11 cellular contexts compared by ENCODE assay signal in genomic region chr5:177124486-177124991, GRCh38. TPM values are rescaled to one million over a fixed set of nuclear protein-coding genes. Genes with fewer than 3 reads are reported as not detected.
DNase-seq lines count a peak whose midpoint lies in the region; ATAC-seq and TF ChIP-seq lines count a peak whose summit lies in the region.
"Had no signal": no experiment of that assay in that cellular context is flagged by ENCODE, and none has a peak within 500 bp of the region (broad histone marks: within the 10 kb centered on the region; RNA-seq: fewer than 3 reads in every experiment).

No MANE protein-coding gene starts in this region.

- no peak overlapping the region for H2BK120ac ChIP-seq in trophoblast cell (ENCODE audit: insufficient read depth, low read length, poor library complexity)

- no peaks in the 10 kb centered on the region for H3K79me2 ChIP-seq in SU-DHL-6 (ENCODE audit: insufficient read depth, low read length)
- H3K79me2 ChIP-seq in trophoblast cell (ENCODE audit: control insufficient read depth, insufficient read depth, low read length, poor library complexity) = no peaks in the 10 kb centered on the region

- intact Hi-C loops in transverse colon (cut with DNase I; ENCODE audit: low total_unique reads) = no loop called here

- no peak overlapping the region for H3K14ac ChIP-seq in trophoblast cell (ENCODE audit: low read length)

- H2AK5ac ChIP-seq in trophoblast cell (ENCODE audit: low read length) = no peak overlapping the region

- no peaks in the 10 kb centered on the region for H4K20me1 ChIP-seq in SU-DHL-6 (ENCODE audit: low read depth, low read length)

- H3K4me1 ChIP-seq in trophoblast cell (ENCODE audit: control insufficient read depth in 1 of 2, insufficient read depth in 2 of 2, low read length in 2 of 2) (no peaks in the 10 kb centered on the region), transverse colon (no peaks in the 10 kb centered on the region)

- TF ChIP-seq CTCF in SU-DHL-6 (IDR thresholded peaks at IDR 0.05; ENCODE audit: insufficient read depth, low read length, poor library complexity, severe bottlenecking) (no peak), transverse colon (IDR thresholded peaks at IDR 0.05) (no peak)

- TF ChIP-seq EP300 in transverse colon (IDR thresholded peaks at IDR 0.05; ENCODE audit: low read depth) = no peak

- no peaks in the 10 kb centered on the region for H3K79me1 ChIP-seq in trophoblast cell (ENCODE audit: low read length)

- no peak overlapping the region for H4K8ac ChIP-seq in trophoblast cell (ENCODE audit: low read depth, low read length)

- H2AFZ ChIP-seq in SU-DHL-6 (ENCODE audit: low read depth, low read length, severe bottlenecking) = peak overlapping the region; percentile 46
- no peak overlapping the region for H2AFZ ChIP-seq in trophoblast cell (ENCODE audit: insufficient read depth, low read length, poor library complexity)

- H3K23ac ChIP-seq in trophoblast cell (ENCODE audit: low read length) = no peak overlapping the region

- peak overlapping the region; percentile 53 for H3K9ac ChIP-seq in SU-DHL-6 (ENCODE audit: low read length)
- no peak overlapping the region for H3K9ac ChIP-seq in trophoblast cell (ENCODE audit: low read length)

- H3K4me2 ChIP-seq in SU-DHL-6 (ENCODE audit: low read depth, low read length, poor library complexity, severe bottlenecking) (peak overlapping the region; percentile 91), trophoblast cell (ENCODE audit: low read length) (no peak overlapping the region)

- no peak overlapping the region for H4K91ac ChIP-seq in trophoblast cell (ENCODE audit: low read depth, low read length)

- no peaks in the 10 kb centered on the region for H3K9me3 ChIP-seq in SU-DHL-6 (ENCODE audit: insufficient read depth, low read length)
- peaks cover 2% of the 10 kb centered on the region for H3K9me3 ChIP-seq in trophoblast cell (ENCODE audit: insufficient read depth, low read depth, low read length)
- H3K9me3 ChIP-seq in transverse colon = no peaks in the 10 kb centered on the region

- no peak overlapping the region for H3K4ac ChIP-seq in trophoblast cell (ENCODE audit: low read depth, low read length)

- H3K36me3 ChIP-seq in H7 (replicated peaks; ENCODE audit: control insufficient read depth, insufficient read depth, low read length) = no peaks in the 10 kb centered on the region
- no peaks in the 10 kb centered on the region for H3K36me3 ChIP-seq in SU-DHL-6 (ENCODE audit: low read length)
- H3K36me3 ChIP-seq in trophoblast cell (ENCODE audit: control insufficient read depth in 1 of 2, insufficient read depth in 2 of 2, low read length in 2 of 2) = no peaks in the 10 kb centered on the region
- H3K36me3 ChIP-seq in transverse colon = no peaks in the 10 kb centered on the region

- no CpG with 5 or more reads among the region's 4 CpGs for WGBS in trophoblast cell (ENCODE audit: extremely low coverage, insufficient coverage, insufficient read length)
- WGBS in transverse colon (ENCODE audit: low coverage in 1 of 2), 2 donors = 73 to 83% methylated on average over 3 to 4 of the region's 4 CpGs

- no peak for TF ChIP-seq POLR2A in transverse colon (IDR thresholded peaks at IDR 0.05)

- no peaks in the 10 kb centered on the region for H3K9me2 ChIP-seq in SU-DHL-6 (replicated peaks; ENCODE audit: insufficient read depth, low read length)

- no peak overlapping the region for H2BK5ac ChIP-seq in trophoblast cell (ENCODE audit: low read depth, low read length, poor library complexity)

- no peak overlapping the region for H2BK12ac ChIP-seq in trophoblast cell (ENCODE audit: low read length)

- no peak for ATAC-seq in HG02840 (IDR thresholded peaks at IDR 0.05; ENCODE audit: low FRiP score, unreplicated experiment)
- ATAC-seq: natural killer cell treated with Interleukin-12 subunit alpha and Interleukin-12 subunit beta and Interleukin-15 and Interleukin-18, amount 100 ng/mL, for 72 hours; Panc1 had no signal

- H3F3A ChIP-seq in SU-DHL-6 (ENCODE audit: insufficient read depth) = peaks cover 46% of the 10 kb centered on the region

- H3K27me3 ChIP-seq in H7 (ENCODE audit: control insufficient read depth, insufficient read depth, low read length) (no peaks in the 10 kb centered on the region), SU-DHL-6 (ENCODE audit: low read length) (no peaks in the 10 kb centered on the region), trophoblast cell (ENCODE audit: insufficient read depth, low read length) (no peaks in the 10 kb centered on the region), transverse colon (no peaks in the 10 kb centered on the region)

- H3K27ac ChIP-seq in SU-DHL-6 (ENCODE audit: low read depth, low read length) (peak overlapping the region; percentile 97), trophoblast cell (ENCODE audit: low read depth, low read length) (no peak overlapping the region), transverse colon (no peak overlapping the region)

- H3K4me3 ChIP-seq in H7 (ENCODE audit: insufficient read depth, low read depth, low read length) (no peak overlapping the region), SU-DHL-6 (ENCODE audit: insufficient read depth, low read length, poor library complexity, severe bottlenecking) (peak overlapping the region; percentile 44), trophoblast cell (ENCODE audit: low read depth, low read length) (no peak overlapping the region), transverse colon (no peak overlapping the region)

- H4K12ac ChIP-seq in trophoblast cell (ENCODE audit: low read depth, low read length) = no peak overlapping the region

- in situ Hi-C loops in transverse colon (cut with MboI; ENCODE audit: low pct_ligation_motif_present in 1 of 4, low pct_unique_long_range_greater_than_20kb in 1 of 4, low sequenced_read_pairs in 3 of 4) = loop anchor here in 1 of 4 donors (25.0 kb wide), 1 partner anchor 163 kb away; no protein-coding TSS in a partner anchor

- no peak overlapping the region for H3K18ac ChIP-seq in trophoblast cell (ENCODE audit: low read length)

- DNase-seq in NCI-H2171 treated with DMSO at 0.1 percent for 48 hours (lab: John Stamatoyannopoulos, UW) = peak; percentile 5
- no peak for DNase-seq in NCI-H2171 (lab: John Stamatoyannopoulos, UW)
- DNase-seq in H7 = peak; percentile 89
- DNase-seq in trophoblast cell = peak; percentile 58 to 72
- no peak for DNase-seq in transverse colon
- DNase-seq in Ammon's horn (ENCODE audit: low spot score) = no peak
- DNase-seq: NCI-H2029 had no signal

RNA-seq across cellular contexts. Expression of gene NSD1, which starts 9.0 kb away (rescaled TPM):
- 43.4 and 51.2 TPM in 2 replicates for total RNA-seq in H7 (2014; rRNA removed; shearing (Covaris generic))
- polyA plus RNA-seq in trophoblast cell (2013) = 22.2 and 23.8 TPM in 2 replicates
- total RNA-seq in transverse colon = 10 to 100 TPM; 32.6 to 84.9 (median 60.7) TPM

RNA-seq across cellular contexts. Expression of gene FGFR4, which starts 37.8 kb away (rescaled TPM):
- 105 and 110 TPM in 2 replicates for total RNA-seq in H7 (2014; rRNA removed; shearing (Covaris generic))
- 4.8 and 5.3 TPM in 2 replicates for polyA plus RNA-seq in trophoblast cell (2013)
- total RNA-seq in transverse colon = 10 to 100 TPM; 15.3 to 86.2 (median 22.2) TPM

Comparison
In these comparisons a context has a peak if more than half of its experiments do, and no peak if none do; other contexts are left out.
1. DNase-seq: peak in NCI-H2171 treated with DMSO at 0.1 percent for 48 hours (single experiment), H7 (single experiment) and trophoblast cell (2 of 2); none in NCI-H2171 (single experiment), transverse colon (single experiment) and Ammon's horn (single experiment).